8 cellular contexts compared by ENCODE assay signal in genomic region chr1:20634065-20634593, GRCh38. TPM values are rescaled to one million over a fixed set of nuclear protein-coding genes. Genes with fewer than 3 reads are reported as not detected.
DNase-seq lines count a peak whose midpoint lies in the region; ATAC-seq and TF ChIP-seq lines count a peak whose summit lies in the region.

No MANE protein-coding gene starts in this region.

- ATAC-seq in Right ventricle myocardium superior (ENCODE audit: poor library complexity): peak; percentile 3
- no peak for ATAC-seq in left ventricle myocardium superior
- no peak for ATAC-seq in HG02763 (IDR thresholded peaks at IDR 0.05; ENCODE audit: unreplicated experiment)

- peaks cover 19% of the 10 kb centered on the region for H3K36me3 ChIP-seq in right atrium auricular region

- no peak for DNase-seq in Right ventricle myocardium superior
- DNase-seq in left ventricle myocardium superior: no peak
- DNase-seq in activated CD4-positive, alpha-beta T cell treated with anti-CD3 and anti-CD28 coated beads, Interleukin-2, amount 50 U/mL, for 48 hours: peak; percentile 9 to 29
- DNase-seq in right atrium auricular region (ENCODE audit: low spot score): no peak
- peak; percentile 38 for DNase-seq in stimulated activated CD8-positive, alpha-beta memory T cell treated with anti-CD3 and anti-CD28 coated beads, Interleukin-4, amount 100 ng/mL, for 48 hours
- no peak for DNase-seq in cerebellar nuclear complex (lab: John Stamatoyannopoulos, UW)
- DNase-seq in mucosa of gallbladder (ENCODE audit: low spot score): no peak

- peak overlapping the region; percentile 92 to 98 for H3K4me3 ChIP-seq in right atrium auricular region

- no peaks in the 10 kb centered on the region for H3K27me3 ChIP-seq in right atrium auricular region

- intact Hi-C loops in Right ventricle myocardium superior (cut with DNase I): loop anchor here (5.0 kb wide), 2 partner anchors 47 to 62 kb away; partner anchors contain the start of gene CDA
- intact Hi-C loops in left ventricle myocardium superior (cut with micrococcal nuclease): no loop called here

- peaks cover 0 to 17% of the 10 kb centered on the region in 2 donors for H3K4me1 ChIP-seq in right atrium auricular region

- H3K9me3 ChIP-seq in right atrium auricular region: no peaks in the 10 kb centered on the region

- H3K27ac ChIP-seq in right atrium auricular region: peak overlapping the region; percentile 93 to 99

- TF ChIP-seq CTCF in right atrium auricular region (IDR thresholded peaks at IDR 0.05): no peak

RNA-seq across cellular contexts. Expression of gene PINK1, which starts 0.9 kb away (rescaled TPM):
- total RNA-seq in Right ventricle myocardium superior (288 TPM), left ventricle myocardium superior (261 TPM), right atrium auricular region (100 to 1,000 TPM; 173 to 174 TPM), mucosa of gallbladder (72.9 TPM)

RNA-seq across cellular contexts. Expression of gene DDOST, which starts 27.0 kb away (rescaled TPM):
- total RNA-seq in Right ventricle myocardium superior (130 TPM), left ventricle myocardium superior (135 TPM), right atrium auricular region (100 to 1,000 TPM; 147 to 152 TPM), mucosa of gallbladder (200 TPM)

RNA-seq across cellular contexts. Expression of gene CDA, which starts 45.2 kb away (rescaled TPM):
- total RNA-seq in Right ventricle myocardium superior (3.5 TPM), left ventricle myocardium superior (2.9 TPM), right atrium auricular region (1 to 10 TPM; 1.3 to 6.6 TPM), mucosa of gallbladder (1.6 TPM)

Comparison
In these comparisons a context has a peak if more than half of its experiments do, and no peak if none do; other contexts are left out.
1. DNase-seq: peak in activated CD4-positive, alpha-beta T cell treated with anti-CD3 and anti-CD28 coated beads, Interleukin-2, amount 50 U/mL, for 48 hours (2 of 2) and stimulated activated CD8-positive, alpha-beta memory T cell treated with anti-CD3 and anti-CD28 coated beads, Interleukin-4, amount 100 ng/mL, for 48 hours (single experiment); none in Right ventricle myocardium superior (single experiment), left ventricle myocardium superior (single experiment), right atrium auricular region (single experiment), cerebellar nuclear complex (0 of 2) and mucosa of gallbladder (single experiment).